Comparison of ENCODE assay signal across 8 cellular contexts in genomic region chr1:59947047-59947938, GRCh38. TPM values are rescaled to one million over a fixed set of nuclear protein-coding genes. Genes with fewer than 3 reads are reported as not detected.
A peak's percentile ranks its signal among the peaks of the same experiment; 100 is the strongest.
DNase-seq lines count a peak whose midpoint lies in the region; ATAC-seq, FAIRE-seq and TF ChIP-seq lines count a peak whose summit lies in the region.

No MANE protein-coding gene starts in this region.

- TF ChIP-seq CTCF in pancreas (IDR thresholded peaks at IDR 0.05) = peak; percentile 72 to 89 (median 86)

- peak; percentile 72 for FAIRE-seq in pancreas (lab: Jason Lieb, UNC)

- no peaks in the 10 kb centered on the region for H3K9me3 ChIP-seq in pancreas

- no peak overlapping the region for H3K4me3 Mint-ChIP-seq in activated T-helper 2 cell treated with anti-CD3 and anti-CD28 coated beads, Interferon-gamma antibody, Interleukin-2, Interleukin-4, amounts not matched to agents 10 μg/mL and 5 μg/mL and 100 μg/mL, durations not matched to agents 14 hours and 24 hours and 36 hours (ENCODE audit: low read depth)

- H3K4me1 Mint-ChIP-seq in activated T-helper 2 cell treated with anti-CD3 and anti-CD28 coated beads, Interferon-gamma antibody, Interleukin-2, Interleukin-4, amounts not matched to agents 10 μg/mL and 5 μg/mL and 100 μg/mL, durations not matched to agents 14 hours and 24 hours and 36 hours (ENCODE audit: low read depth) = no peaks in the 10 kb centered on the region

- H3K27ac Mint-ChIP-seq in activated T-helper 2 cell treated with anti-CD3 and anti-CD28 coated beads, Interferon-gamma antibody, Interleukin-2, Interleukin-4, amounts not matched to agents 10 μg/mL and 5 μg/mL and 100 μg/mL, durations not matched to agents 14 hours and 24 hours and 36 hours = no peak overlapping the region

- DNase-seq in ELR (ENCODE audit: low read depth) = peak; percentile 70
- peak; percentile 82 for DNase-seq in HT-29 (ENCODE audit: low spot score)
- DNase-seq in OCI-M1 (lab: John Stamatoyannopoulos, UW) = peak; percentile 69
- peak; percentile 28 for DNase-seq in activated T-helper 2 cell treated with anti-CD3 and anti-CD28 coated beads, Interferon-gamma antibody, Interleukin-2, Interleukin-4, amounts not matched to agents 10 μg/mL and 5 μg/mL and 100 μg/mL, durations not matched to agents 14 hours and 24 hours and 36 hours (ENCODE audit: low spot score)
- peak; percentile 81 for DNase-seq in globus pallidus (ENCODE audit: low spot score)
- DNase-seq in pancreas = peak in 3 of 6 donors; percentile 31 to 71 (median 35)
- DNase-seq in HuH-7.5 (ENCODE audit: low spot score) = no peak

- H3K9me3 Mint-ChIP-seq in activated T-helper 2 cell treated with anti-CD3 and anti-CD28 coated beads, Interferon-gamma antibody, Interleukin-2, Interleukin-4, amounts not matched to agents 10 μg/mL and 5 μg/mL and 100 μg/mL, durations not matched to agents 14 hours and 24 hours and 36 hours = no peaks in the 10 kb centered on the region

- intact Hi-C loops in activated T-helper 2 cell treated with anti-CD3 and anti-CD28 coated beads, Interferon-gamma antibody, Interleukin-2, Interleukin-4, amounts not matched to agents 10 μg/mL and 5 μg/mL and 100 μg/mL, durations not matched to agents 14 hours and 24 hours and 36 hours (cut with micrococcal nuclease) = loop anchor here (1.0 kb wide), 2 partner anchors 44 to 68 kb away; no protein-coding TSS in a partner anchor
- intact Hi-C loops in pancreas (cut with DNase I) = loop anchor here (5.0 to 10.0 kb wide), 3 partner anchors 52 to 70 kb away; no protein-coding TSS in a partner anchor

- no peaks in the 10 kb centered on the region for H3K36me3 ChIP-seq in pancreas

- H3K27me3 Mint-ChIP-seq in activated T-helper 2 cell treated with anti-CD3 and anti-CD28 coated beads, Interferon-gamma antibody, Interleukin-2, Interleukin-4, amounts not matched to agents 10 μg/mL and 5 μg/mL and 100 μg/mL, durations not matched to agents 14 hours and 24 hours and 36 hours (ENCODE audit: low read depth) = peaks cover 3% of the 10 kb centered on the region

- no peak overlapping the region for H3K4me3 ChIP-seq in pancreas

- H3K27me3 ChIP-seq in pancreas = no peaks in the 10 kb centered on the region

- ATAC-seq in GM21526 (IDR thresholded peaks at IDR 0.05; ENCODE audit: low FRiP score, unreplicated experiment) (peak; percentile 95), pancreas (peak; percentile 89 to 99 (median 97))

- H3K27ac ChIP-seq in pancreas = no peak overlapping the region

- H3K4me1 ChIP-seq in pancreas = peaks cover 0 to 6% (median 0%) of the 10 kb centered on the region in 3 donors

- no peaks in the 10 kb centered on the region for H3K36me3 Mint-ChIP-seq in activated T-helper 2 cell treated with anti-CD3 and anti-CD28 coated beads, Interferon-gamma antibody, Interleukin-2, Interleukin-4, amounts not matched to agents 10 μg/mL and 5 μg/mL and 100 μg/mL, durations not matched to agents 14 hours and 24 hours and 36 hours (ENCODE audit: low read depth)

- WGBS in pancreas, 2 donors = 1 to 2% methylated on average over 6 of the region's 6 CpGs

RNA-seq across cellular contexts. Expression of gene CYP2J2, which starts 20.7 kb away (rescaled TPM):
- total RNA-seq in HT-29 (2014; rRNA removed; shearing (Covaris generic)) = not detected in 2 replicates
- 0.11 and 0.16 TPM in 2 replicates for total RNA-seq in activated T-helper 2 cell treated with anti-CD3 and anti-CD28 coated beads, Interferon-gamma antibody, Interleukin-2, Interleukin-4, amounts not matched to agents 10 μg/mL and 5 μg/mL and 100 μg/mL, durations not matched to agents 14 hours and 24 hours and 36 hours
- total RNA-seq in pancreas = 1 to 10 TPM in 4 of 6 donors, under 1 TPM in 2; 0.28 to 4.8 (median 1.1) TPM
- 1 to 10 TPM; 2.4 to 3.1 TPM for polyA plus RNA-seq in pancreas
